In genomic region chr10:66931340-66931948, GRCh38 we compare ENCODE assay signal across 9 cellular contexts. TPM values are rescaled to one million over a fixed set of nuclear protein-coding genes. Genes with fewer than 3 reads are reported as not detected.
DNase-seq lines count a peak whose midpoint lies in the region; ATAC-seq, FAIRE-seq and TF ChIP-seq lines count a peak whose summit lies in the region.
"Had no signal": no experiment of that assay in that cellular context is flagged by ENCODE, and none has a peak within 500 bp of the region (broad histone marks: within the 10 kb centered on the region; RNA-seq: fewer than 3 reads in every experiment).

No MANE protein-coding gene starts in this region.

- peak; percentile 51 to 71 (median 70) for TF ChIP-seq CTCF in tibial nerve (IDR thresholded peaks at IDR 0.05)

- WGBS in tibial nerve, 2 donors = 26 to 28% methylated on average over 5 of the region's 5 CpGs

- H3K27me3 ChIP-seq in tibial nerve = peaks cover 0 to 31% of the 10 kb centered on the region in 2 donors

- TF ChIP-seq POLR2A in GM12891 (IDR thresholded peaks at IDR 0.05; ENCODE audit: low read depth, low read length) (no peak), tibial nerve (IDR thresholded peaks at IDR 0.05) (no peak)

- no peak overlapping the region for H3K27ac Mint-ChIP-seq in activated T-helper 17 cell treated with anti-CD3 and anti-CD28 coated beads, Interleukin-2, amount 50 U/mL, for 72 hours

- peak; percentile 82 for ATAC-seq in HG02763 (IDR thresholded peaks at IDR 0.05; ENCODE audit: unreplicated experiment)
- no peak for ATAC-seq in activated T-helper 17 cell treated with anti-CD3 and anti-CD28 coated beads, Interleukin-2, amount 50 U/mL, for 72 hours (replicated peaks)

- no peak for TF ChIP-seq EP300 in tibial nerve (IDR thresholded peaks at IDR 0.05)

- no peaks in the 10 kb centered on the region for H3K9me3 ChIP-seq in tibial nerve

- no peaks in the 10 kb centered on the region for H3K36me3 Mint-ChIP-seq in activated T-helper 17 cell treated with anti-CD3 and anti-CD28 coated beads, Interleukin-2, amount 50 U/mL, for 72 hours (ENCODE audit: low read depth)

- no peak overlapping the region for H3K27ac ChIP-seq in tibial nerve

- peak; percentile 50 for FAIRE-seq in GM12891 (lab: Jason Lieb, UNC)

- no peak overlapping the region for H3K4me3 Mint-ChIP-seq in activated T-helper 17 cell treated with anti-CD3 and anti-CD28 coated beads, Interleukin-2, amount 50 U/mL, for 72 hours

- peaks cover 0 to 13% (median 0%) of the 10 kb centered on the region in 4 donors for H3K4me1 ChIP-seq in tibial nerve

- no peaks in the 10 kb centered on the region for H3K36me3 ChIP-seq in tibial nerve

- no peak overlapping the region for H3K4me3 ChIP-seq in tibial nerve

- DNase-seq in AG08395 (ENCODE audit: low spot score) (peak; percentile 26), GM12891 (ENCODE audit: insufficient read length, low spot score) (peak; percentile 3), NCI-H2081 (lab: John Stamatoyannopoulos, UW) (peak; percentile 22 to 47), amniotic stem cell (lab: John Stamatoyannopoulos, UW) (peak; percentile 16), iris pigment epithelial cell (ENCODE audit: low read depth) (peak; percentile 80), tibial nerve (ENCODE audit: low spot score in 2 of 2) (no peak)
- DNase-seq: left cardiac atrium had no signal

- H3K27me3 Mint-ChIP-seq in activated T-helper 17 cell treated with anti-CD3 and anti-CD28 coated beads, Interleukin-2, amount 50 U/mL, for 72 hours = peaks cover 28% of the 10 kb centered on the region

- no peaks in the 10 kb centered on the region for H3K4me1 Mint-ChIP-seq in activated T-helper 17 cell treated with anti-CD3 and anti-CD28 coated beads, Interleukin-2, amount 50 U/mL, for 72 hours

- no peaks in the 10 kb centered on the region for H3K9me3 Mint-ChIP-seq in activated T-helper 17 cell treated with anti-CD3 and anti-CD28 coated beads, Interleukin-2, amount 50 U/mL, for 72 hours

TF ChIP-seq in GM12891, 5 proteins besides CTCF, POLR2A, EP300 and RAD21:
- TF ChIP-seq POLR2AphosphoS5 (IDR thresholded peaks at IDR 0.05; ENCODE audit: low read depth, low read length) (no peak), TAF1 (IDR thresholded peaks at IDR 0.05; ENCODE audit: low read depth, low read length) (no peak), POU2F2 (IDR thresholded peaks at IDR 0.05; ENCODE audit: low read depth, low read length) (no peak), PAX5 (IDR thresholded peaks at IDR 0.05; ENCODE audit: insufficient read depth, low read length, severe bottlenecking) (no peak), SPI1 (IDR thresholded peaks at IDR 0.05; ENCODE audit: low read depth, low read length) (no peak)
TF ChIP-seq in GM12891: peak in this region for 0.

RNA-seq across cellular contexts. Expression of gene LRRTM3, which starts 5.6 kb away (rescaled TPM):
- not detected for polyA plus RNA-seq in GM12891 (2012; ENCODE audit: low read depth, missing spikeins)
- under 1 TPM in 1 of 4 donors, not detected in 3; 0.42 TPM for total RNA-seq in tibial nerve
- under 1 TPM in 1 of 2 donors, not detected in 1; 0.17 TPM for total RNA-seq in activated T-helper 17 cell treated with anti-CD3 and anti-CD28 coated beads, Interleukin-2, amount 50 U/mL, for 72 hours
- total RNA-seq: left cardiac atrium had no signal

Comparison
In these comparisons a context has a peak if more than half of its experiments do, and no peak if none do; other contexts are left out.
1. DNase-seq: peak in AG08395 (single experiment), GM12891 (single experiment), NCI-H2081 (2 of 2), amniotic stem cell (single experiment) and iris pigment epithelial cell (single experiment); none in tibial nerve (0 of 2).